ENCODE assay signal across 8 cellular contexts in genomic region chr10:79286318-79286951, GRCh38.
DNase-seq lines count a peak whose midpoint lies in the region; ATAC-seq and TF ChIP-seq lines count a peak whose summit lies in the region.

No MANE protein-coding gene starts in this region.

- H3K4me1 Mint-ChIP-seq in activated T-helper 2 cell treated with anti-CD3 and anti-CD28 coated beads, Interferon-gamma antibody, Interleukin-2, Interleukin-4, amounts not matched to agents 10 μg/mL and 5 μg/mL and 100 μg/mL, durations not matched to agents 14 hours and 24 hours and 36 hours (ENCODE audit: low read depth) = peaks cover 53% of the 10 kb centered on the region

- no peak overlapping the region for H2AFZ ChIP-seq in OCI-LY3 (ENCODE audit: low read depth, low read length)

- peak overlapping the region; percentile 40 for H3K4me3 ChIP-seq in OCI-LY3 (ENCODE audit: low read length)

- no peaks in the 10 kb centered on the region for H3K27me3 Mint-ChIP-seq in activated T-helper 2 cell treated with anti-CD3 and anti-CD28 coated beads, Interferon-gamma antibody, Interleukin-2, Interleukin-4, amounts not matched to agents 10 μg/mL and 5 μg/mL and 100 μg/mL, durations not matched to agents 14 hours and 24 hours and 36 hours (ENCODE audit: low read depth)

- H3K27ac ChIP-seq in OCI-LY3 (ENCODE audit: low read length) = peak overlapping the region; percentile 98

- H3K9me3 Mint-ChIP-seq in activated T-helper 2 cell treated with anti-CD3 and anti-CD28 coated beads, Interferon-gamma antibody, Interleukin-2, Interleukin-4, amounts not matched to agents 10 μg/mL and 5 μg/mL and 100 μg/mL, durations not matched to agents 14 hours and 24 hours and 36 hours = no peaks in the 10 kb centered on the region

- H3K9me3 ChIP-seq in OCI-LY3 (ENCODE audit: insufficient read depth, low read length) = no peaks in the 10 kb centered on the region

- H3K36me3 ChIP-seq in OCI-LY3 (replicated peaks; ENCODE audit: low read depth, low read length) = peaks cover 5% of the 10 kb centered on the region

- H3K79me2 ChIP-seq in OCI-LY3 (ENCODE audit: low read length) = peaks cover 13% of the 10 kb centered on the region; the same call in 1 of the 2 replicates

- peak overlapping the region; percentile 76 for H3K9ac ChIP-seq in OCI-LY3 (ENCODE audit: low read length)

- H3K4me2 ChIP-seq in OCI-LY3 (ENCODE audit: low read length) = peak overlapping the region; percentile 70

- ATAC-seq in GM18861 (IDR thresholded peaks at IDR 0.05; ENCODE audit: unreplicated experiment) = peak; percentile 76
- peak; percentile 77 for ATAC-seq in HG02970 (IDR thresholded peaks at IDR 0.05; ENCODE audit: low FRiP score, unreplicated experiment)

- TF ChIP-seq CTCF in OCI-LY3 (IDR thresholded peaks at IDR 0.05; ENCODE audit: low read depth, low read length) = no peak

- H3K4me1 ChIP-seq in OCI-LY3 (ENCODE audit: low read length) = peaks cover 50% of the 10 kb centered on the region

- intact Hi-C loops in activated T-helper 2 cell treated with anti-CD3 and anti-CD28 coated beads, Interferon-gamma antibody, Interleukin-2, Interleukin-4, amounts not matched to agents 10 μg/mL and 5 μg/mL and 100 μg/mL, durations not matched to agents 14 hours and 24 hours and 36 hours (cut with micrococcal nuclease) = loop anchor here (1.0 to 5.0 kb wide), 5 partner anchors 31 to 709 kb away; partner anchors contain the start of gene PPIF
- intact Hi-C loops in cardiac septum (cut with DNase I) = no loop called here

- H3K27ac Mint-ChIP-seq in activated T-helper 2 cell treated with anti-CD3 and anti-CD28 coated beads, Interferon-gamma antibody, Interleukin-2, Interleukin-4, amounts not matched to agents 10 μg/mL and 5 μg/mL and 100 μg/mL, durations not matched to agents 14 hours and 24 hours and 36 hours = peak overlapping the region; percentile 93

- peaks cover 58% of the 10 kb centered on the region for H3K36me3 Mint-ChIP-seq in activated T-helper 2 cell treated with anti-CD3 and anti-CD28 coated beads, Interferon-gamma antibody, Interleukin-2, Interleukin-4, amounts not matched to agents 10 μg/mL and 5 μg/mL and 100 μg/mL, durations not matched to agents 14 hours and 24 hours and 36 hours (ENCODE audit: low read depth)

- peak overlapping the region; percentile 65 for H3K4me3 Mint-ChIP-seq in activated T-helper 2 cell treated with anti-CD3 and anti-CD28 coated beads, Interferon-gamma antibody, Interleukin-2, Interleukin-4, amounts not matched to agents 10 μg/mL and 5 μg/mL and 100 μg/mL, durations not matched to agents 14 hours and 24 hours and 36 hours (ENCODE audit: low read depth)

- peak; percentile 70 for DNase-seq in activated T-helper 2 cell treated with anti-CD3 and anti-CD28 coated beads, Interferon-gamma antibody, Interleukin-2, Interleukin-4, amounts not matched to agents 10 μg/mL and 5 μg/mL and 100 μg/mL, durations not matched to agents 14 hours and 24 hours and 36 hours (ENCODE audit: low spot score)
- peak; percentile 94 for DNase-seq in cardiac septum (ENCODE audit: low spot score)
- DNase-seq in stimulated activated CD4-positive, alpha-beta T cell treated with anti-CD3 and anti-CD28 coated beads, Interleukin-15, amount 100 ng/mL, for 24 hours = peak; percentile 88
- DNase-seq in NCI-H1092 (lab: John Stamatoyannopoulos, UW) = no peak
- DNase-seq in RKO (ENCODE audit: low spot score) = no peak

- no peaks in the 10 kb centered on the region for H3K27me3 ChIP-seq in OCI-LY3 (ENCODE audit: low read depth, low read length)

- H4K20me1 ChIP-seq in OCI-LY3 (ENCODE audit: insufficient read depth, low read length) = no peaks in the 10 kb centered on the region

Comparison
In these comparisons a context has a peak if more than half of its experiments do, and no peak if none do; other contexts are left out.
1. DNase-seq: peak in activated T-helper 2 cell treated with anti-CD3 and anti-CD28 coated beads, Interferon-gamma antibody, Interleukin-2, Interleukin-4, amounts not matched to agents 10 μg/mL and 5 μg/mL and 100 μg/mL, durations not matched to agents 14 hours and 24 hours and 36 hours (single experiment), cardiac septum (single experiment) and stimulated activated CD4-positive, alpha-beta T cell treated with anti-CD3 and anti-CD28 coated beads, Interleukin-15, amount 100 ng/mL, for 24 hours (single experiment); none in NCI-H1092 (single experiment) and RKO (single experiment).